14 cellular contexts compared by ENCODE assay signal in genomic region chr9:6552738-6553121, GRCh38.
DNase-seq lines count a peak whose midpoint lies in the region; ATAC-seq, FAIRE-seq and TF ChIP-seq lines count a peak whose summit lies in the region.
"Had no signal": no experiment of that assay in that cellular context is flagged by ENCODE, and none has a peak within 500 bp of the region (broad histone marks: within the 10 kb centered on the region; RNA-seq: fewer than 3 reads in every experiment).

No MANE protein-coding gene starts in this region.

- H3K9me3 Mint-ChIP-seq in activated naive CD8-positive, alpha-beta T cell treated with anti-CD3 and anti-CD28 coated beads, Interleukin-2, amount 50 U/mL, for 24 hours, result no peaks in the 10 kb centered on the region
- no peaks in the 10 kb centered on the region for H3K9me3 Mint-ChIP-seq in activated naive CD8-positive, alpha-beta T cell treated with anti-CD3 and anti-CD28 coated beads for 36 hours
- H3K9me3 Mint-ChIP-seq in astrocyte (ENCODE audit: unreplicated experiment), result no peaks in the 10 kb centered on the region
- H3K9me3 Mint-ChIP-seq in activated T-cell treated with anti-CD3 and anti-CD28 coated beads, Interleukin-2, amount 50 U/mL, for 24 hours, result no peaks in the 10 kb centered on the region
- H3K9me3 Mint-ChIP-seq: CD8-positive, alpha-beta memory T cell had no signal

- no peak overlapping the region for H3K4me3 Mint-ChIP-seq in activated naive CD8-positive, alpha-beta T cell treated with anti-CD3 and anti-CD28 coated beads, Interleukin-2, amount 50 U/mL, for 24 hours
- H3K4me3 Mint-ChIP-seq in activated naive CD8-positive, alpha-beta T cell treated with anti-CD3 and anti-CD28 coated beads for 36 hours, result no peak overlapping the region
- H3K4me3 Mint-ChIP-seq in astrocyte (ENCODE audit: unreplicated experiment), result no peak overlapping the region
- no peak overlapping the region for H3K4me3 Mint-ChIP-seq in activated T-cell treated with anti-CD3 and anti-CD28 coated beads, Interleukin-2, amount 50 U/mL, for 24 hours
- H3K4me3 Mint-ChIP-seq: activated CD8-positive, alpha-beta T cell treated with anti-CD3 and anti-CD28 coated beads, Interleukin-2, amount 10 ng/mL, durations not matched to agents 7 days and 5 days; CD8-positive, alpha-beta memory T cell had no signal

- TF ChIP-seq CTCF in astrocyte (IDR thresholded peaks at IDR 0.05; ENCODE audit: insufficient read depth, low read depth, low read length) (no peak), fibroblast of the aortic adventitia (IDR thresholded peaks at IDR 0.05; ENCODE audit: insufficient read depth, low read length) (no peak), left lung (IDR thresholded peaks at IDR 0.05) (no peak)

- no peak overlapping the region for H3K27ac Mint-ChIP-seq in activated naive CD8-positive, alpha-beta T cell treated with anti-CD3 and anti-CD28 coated beads, Interleukin-2, amount 50 U/mL, for 24 hours
- no peak overlapping the region for H3K27ac Mint-ChIP-seq in activated naive CD8-positive, alpha-beta T cell treated with anti-CD3 and anti-CD28 coated beads for 36 hours
- peak overlapping the region; percentile 4 for H3K27ac Mint-ChIP-seq in astrocyte (ENCODE audit: unreplicated experiment)
- no peak overlapping the region for H3K27ac Mint-ChIP-seq in activated T-cell treated with anti-CD3 and anti-CD28 coated beads, Interleukin-2, amount 50 U/mL, for 24 hours
- H3K27ac Mint-ChIP-seq: activated CD8-positive, alpha-beta T cell treated with anti-CD3 and anti-CD28 coated beads, Interleukin-2, amount 10 ng/mL, durations not matched to agents 7 days and 5 days; CD8-positive, alpha-beta memory T cell had no signal

- no peak for DNase-seq in activated naive CD8-positive, alpha-beta T cell treated with anti-CD3 and anti-CD28 coated beads, Interleukin-2, amount 50 U/mL, for 24 hours
- DNase-seq in activated naive CD8-positive, alpha-beta T cell treated with anti-CD3 and anti-CD28 coated beads for 36 hours, result no peak
- peak; percentile 55 for DNase-seq in astrocyte (ENCODE audit: low read depth)
- DNase-seq in fibroblast of the aortic adventitia (ENCODE audit: low read depth), result peak; percentile 32
- no peak for DNase-seq in Ammon's horn (ENCODE audit: low spot score)
- no peak for DNase-seq in left lung
- DNase-seq in activated T-cell treated with anti-CD3 and anti-CD28 coated beads, Interleukin-2, amount 50 U/mL, for 24 hours, result no peak
- DNase-seq: activated CD8-positive, alpha-beta T cell treated with anti-CD3 and anti-CD28 coated beads, Interleukin-2, amount 10 ng/mL, durations not matched to agents 7 days and 5 days; CD8-positive, alpha-beta memory T cell; hippocampal formation; NCI-H1436; stimulated activated CD4-positive, alpha-beta T cell treated with anti-CD3 and anti-CD28 coated beads, Interleukin-1b, Interleukin-23, amount 100 ng/mL, for 48 hours had no signal

- H3K4me1 Mint-ChIP-seq in activated naive CD8-positive, alpha-beta T cell treated with anti-CD3 and anti-CD28 coated beads, Interleukin-2, amount 50 U/mL, for 24 hours, result peaks cover 2% of the 10 kb centered on the region
- H3K4me1 Mint-ChIP-seq in activated naive CD8-positive, alpha-beta T cell treated with anti-CD3 and anti-CD28 coated beads for 36 hours, result peaks cover 2% of the 10 kb centered on the region
- peaks cover 12% of the 10 kb centered on the region for H3K4me1 Mint-ChIP-seq in astrocyte (ENCODE audit: low read depth, unreplicated experiment)
- H3K4me1 Mint-ChIP-seq in activated T-cell treated with anti-CD3 and anti-CD28 coated beads, Interleukin-2, amount 50 U/mL, for 24 hours (ENCODE audit: low read depth), result peaks cover 3% of the 10 kb centered on the region
- H3K4me1 Mint-ChIP-seq: CD8-positive, alpha-beta memory T cell had no signal

- H4K20me1 ChIP-seq in astrocyte (ENCODE audit: insufficient read depth, low read length), result no peaks in the 10 kb centered on the region

- H3K36me3 ChIP-seq in astrocyte (ENCODE audit: insufficient read depth, low read length), result no peaks in the 10 kb centered on the region
- no peaks in the 10 kb centered on the region for H3K36me3 ChIP-seq in skeletal muscle satellite cell (ENCODE audit: insufficient read depth, low read length)
- no peaks in the 10 kb centered on the region for H3K36me3 ChIP-seq in left lung
- H3K36me3 ChIP-seq: SJSA1 had no signal

- H3K4me2 ChIP-seq in astrocyte (ENCODE audit: low read length), result peak overlapping the region; percentile 76
- peak overlapping the region; percentile 76 for H3K4me2 ChIP-seq in skeletal muscle satellite cell (ENCODE audit: low read length)

- H2AFZ ChIP-seq in astrocyte (ENCODE audit: low read depth, low read length), result peak overlapping the region; percentile 13

- no peaks in the 10 kb centered on the region for H3K79me2 ChIP-seq in astrocyte (ENCODE audit: insufficient read depth, low read length)

- intact Hi-C loops in left lung (cut with DNase I), result no loop called here

- peak overlapping the region; percentile 57 for H3K9ac ChIP-seq in astrocyte (ENCODE audit: low read length)
- peak overlapping the region; percentile 50 for H3K9ac ChIP-seq in skeletal muscle satellite cell (ENCODE audit: low read depth, low read length)

- H3K4me1 ChIP-seq in astrocyte (ENCODE audit: insufficient read depth, low read length) (peaks cover 22% of the 10 kb centered on the region), skeletal muscle satellite cell (ENCODE audit: control insufficient read depth, insufficient read depth, low read length) (peaks cover 38% of the 10 kb centered on the region), left lung (no peaks in the 10 kb centered on the region)

- H3K27me3 ChIP-seq in astrocyte (ENCODE audit: insufficient read depth, low read length) (no peaks in the 10 kb centered on the region), skeletal muscle satellite cell (ENCODE audit: control insufficient read depth, insufficient read depth, low read length) (no peaks in the 10 kb centered on the region), left lung (no peaks in the 10 kb centered on the region)
- H3K27me3 ChIP-seq: SJSA1 had no signal

- H3K4me3 ChIP-seq in astrocyte (ENCODE audit: insufficient read depth, low read depth, low read length), result no peak overlapping the region
- no peak overlapping the region for H3K4me3 ChIP-seq in fibroblast of the aortic adventitia (ENCODE audit: low read depth, low read length)
- peak overlapping the region; percentile 46 for H3K4me3 ChIP-seq in skeletal muscle satellite cell (ENCODE audit: low read length)
- H3K4me3 ChIP-seq in left lung, result no peak overlapping the region
- H3K4me3 ChIP-seq: SJSA1 had no signal

- no peak for FAIRE-seq in astrocyte (lab: Jason Lieb, UNC)

- H3K9me3 ChIP-seq in astrocyte (ENCODE audit: insufficient read depth, low read depth, low read length) (no peaks in the 10 kb centered on the region), skeletal muscle satellite cell (replicated peaks; ENCODE audit: low read length) (no peaks in the 10 kb centered on the region), left lung (no peaks in the 10 kb centered on the region)
- H3K9me3 ChIP-seq: SJSA1 had no signal

- H3K36me3 Mint-ChIP-seq in activated naive CD8-positive, alpha-beta T cell treated with anti-CD3 and anti-CD28 coated beads, Interleukin-2, amount 50 U/mL, for 24 hours (ENCODE audit: low read depth), result no peaks in the 10 kb centered on the region
- H3K36me3 Mint-ChIP-seq in activated naive CD8-positive, alpha-beta T cell treated with anti-CD3 and anti-CD28 coated beads for 36 hours, result no peaks in the 10 kb centered on the region
- H3K36me3 Mint-ChIP-seq in astrocyte (ENCODE audit: low read depth, unreplicated experiment), result no peaks in the 10 kb centered on the region
- no peaks in the 10 kb centered on the region for H3K36me3 Mint-ChIP-seq in activated T-cell treated with anti-CD3 and anti-CD28 coated beads, Interleukin-2, amount 50 U/mL, for 24 hours (ENCODE audit: low read depth)
- H3K36me3 Mint-ChIP-seq: CD8-positive, alpha-beta memory T cell had no signal

- peak; percentile 52 for ATAC-seq in activated naive CD8-positive, alpha-beta T cell treated with anti-CD3 and anti-CD28 coated beads, Interleukin-2, amount 50 U/mL, for 24 hours
- no peak for ATAC-seq in left lung
- ATAC-seq: activated CD8-positive, alpha-beta T cell treated with anti-CD3 and anti-CD28 coated beads, Interleukin-2, amount 10 ng/mL, durations not matched to agents 7 days and 5 days had no signal

- H3K27ac ChIP-seq in astrocyte (ENCODE audit: low read depth, low read length) (peak overlapping the region; percentile 48), left lung (no peak overlapping the region)
- H3K27ac ChIP-seq: SJSA1 had no signal

- H3K27me3 Mint-ChIP-seq in activated naive CD8-positive, alpha-beta T cell treated with anti-CD3 and anti-CD28 coated beads, Interleukin-2, amount 50 U/mL, for 24 hours, result no peaks in the 10 kb centered on the region
- H3K27me3 Mint-ChIP-seq in activated naive CD8-positive, alpha-beta T cell treated with anti-CD3 and anti-CD28 coated beads for 36 hours, result peaks cover 3% of the 10 kb centered on the region
- no peaks in the 10 kb centered on the region for H3K27me3 Mint-ChIP-seq in astrocyte (ENCODE audit: low read depth, unreplicated experiment)
- H3K27me3 Mint-ChIP-seq in activated T-cell treated with anti-CD3 and anti-CD28 coated beads, Interleukin-2, amount 50 U/mL, for 24 hours, result no peaks in the 10 kb centered on the region

Comparison
In these comparisons a context has a peak if more than half of its experiments do, and no peak if none do; other contexts are left out.
1. DNase-seq: peak in astrocyte (single experiment) and fibroblast of the aortic adventitia (single experiment); none in activated naive CD8-positive, alpha-beta T cell treated with anti-CD3 and anti-CD28 coated beads, Interleukin-2, amount 50 U/mL, for 24 hours (single experiment), activated naive CD8-positive, alpha-beta T cell treated with anti-CD3 and anti-CD28 coated beads for 36 hours (single experiment), Ammon's horn (single experiment), left lung (0 of 2) and activated T-cell treated with anti-CD3 and anti-CD28 coated beads, Interleukin-2, amount 50 U/mL, for 24 hours (single experiment).